8 cellular contexts compared by ENCODE assay signal in the genomic region with DNA sequence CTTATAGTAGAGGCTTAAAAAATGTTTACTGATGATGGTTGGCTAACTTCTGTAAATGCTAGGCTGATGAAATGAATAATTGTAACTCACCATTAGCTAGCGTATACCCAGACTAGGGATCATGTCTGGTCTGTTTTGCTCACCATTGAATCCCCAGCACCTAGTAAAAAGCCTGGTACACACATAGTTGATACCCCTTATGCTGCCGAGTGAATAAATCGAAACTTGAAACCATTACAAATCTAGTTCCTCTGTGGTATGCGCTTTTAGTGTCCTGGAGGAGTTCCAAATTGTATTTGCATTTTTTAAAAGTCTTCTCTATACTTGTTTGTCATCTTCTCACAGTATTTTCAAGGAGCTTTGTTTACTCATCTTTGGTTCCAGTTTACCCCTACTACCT. TPM values are rescaled to one million over a fixed set of nuclear protein-coding genes. Genes with fewer than 3 reads are reported as not detected.
DNase-seq lines count a peak whose midpoint lies in the region; TF ChIP-seq lines count a peak whose summit lies in the region.

No MANE protein-coding gene starts in this region.

- no peak for TF ChIP-seq CTCF in cardiac muscle cell (IDR thresholded peaks at IDR 0.05; ENCODE audit: low read depth, low read length)
- no peak for TF ChIP-seq CTCF in right atrium auricular region (IDR thresholded peaks at IDR 0.05)
- no peak for TF ChIP-seq CTCF in choroid plexus epithelial cell (conservative IDR thresholded peaks at IDR 0.05; ENCODE audit: low read depth, low read length)

- DNase-seq in cardiac muscle cell (ENCODE audit: low read depth in 1 of 2, low spot score in 1 of 2) (peak in 1 of 2 donors; percentile 40), right atrium auricular region (ENCODE audit: low spot score) (no peak), NCI-H1105 (lab: John Stamatoyannopoulos, UW) (peak; percentile 9), choroid plexus epithelial cell (ENCODE audit: low read depth) (peak; percentile 44), cerebellum (ENCODE audit: low spot score) (no peak), NCI-H1930 (lab: John Stamatoyannopoulos, UW) (no peak), NCI-H2227 (lab: John Stamatoyannopoulos, UW; ENCODE audit: unreplicated experiment) (no peak)

- no peak overlapping the region for H2AFZ ChIP-seq in neuron (ENCODE audit: low read depth, low read length)

- peak overlapping the region; percentile 63 for H3K4me3 ChIP-seq in cardiac muscle cell
- H3K4me3 ChIP-seq in right atrium auricular region, result peak overlapping the region in 1 of 2 donors; percentile 80
- peak overlapping the region; percentile 81 for H3K4me3 ChIP-seq in choroid plexus epithelial cell (ENCODE audit: low read depth, low read length)
- peak overlapping the region; percentile 75 for H3K4me3 ChIP-seq in neuron (ENCODE audit: low read length)

- H3K4me1 ChIP-seq in cardiac muscle cell (ENCODE audit: low read depth) (peaks cover 8% of the 10 kb centered on the region), right atrium auricular region (peaks cover 0 to 22% of the 10 kb centered on the region in 2 donors), neuron (ENCODE audit: insufficient read depth, low read length) (peaks cover 5% of the 10 kb centered on the region)

- H3K27me3 ChIP-seq in cardiac muscle cell, result no peaks in the 10 kb centered on the region
- H3K27me3 ChIP-seq in right atrium auricular region, result no peaks in the 10 kb centered on the region
- no peaks in the 10 kb centered on the region for H3K27me3 ChIP-seq in neuron (ENCODE audit: insufficient read depth, low read length)

- H3K9me3 ChIP-seq in cardiac muscle cell (ENCODE audit: low read depth) (no peaks in the 10 kb centered on the region), right atrium auricular region (no peaks in the 10 kb centered on the region), neuron (ENCODE audit: low read length) (no peaks in the 10 kb centered on the region)

- H3K27ac ChIP-seq in cardiac muscle cell (no peak overlapping the region), right atrium auricular region (no peak overlapping the region)

- H3K36me3 ChIP-seq in cardiac muscle cell, result peaks cover 16% of the 10 kb centered on the region
- peaks cover 3% of the 10 kb centered on the region for H3K36me3 ChIP-seq in right atrium auricular region
- peaks cover 26% of the 10 kb centered on the region for H3K36me3 ChIP-seq in neuron (ENCODE audit: insufficient read depth, low read length)

RNA-seq across cellular contexts. Expression of a gene that starts 1.3 kb away (rescaled TPM):
- total RNA-seq in cardiac muscle cell (6.7 and 11.2 TPM in 2 replicates), right atrium auricular region (1 to 10 TPM; 4.0 to 6.1 TPM), cerebellum (53.4 TPM)
- polyA plus RNA-seq in cardiac muscle cell, result 14.2 and 18.8 TPM in 2 replicates

Comparison
In these comparisons a context has a peak if more than half of its experiments do, and no peak if none do; other contexts are left out.
1. DNase-seq: peak in NCI-H1105 (single experiment) and choroid plexus epithelial cell (single experiment); none in right atrium auricular region (single experiment), cerebellum (single experiment), NCI-H1930 (0 of 2) and NCI-H2227 (single experiment).